19 cellular contexts compared by ENCODE assay signal in the genomic region with DNA sequence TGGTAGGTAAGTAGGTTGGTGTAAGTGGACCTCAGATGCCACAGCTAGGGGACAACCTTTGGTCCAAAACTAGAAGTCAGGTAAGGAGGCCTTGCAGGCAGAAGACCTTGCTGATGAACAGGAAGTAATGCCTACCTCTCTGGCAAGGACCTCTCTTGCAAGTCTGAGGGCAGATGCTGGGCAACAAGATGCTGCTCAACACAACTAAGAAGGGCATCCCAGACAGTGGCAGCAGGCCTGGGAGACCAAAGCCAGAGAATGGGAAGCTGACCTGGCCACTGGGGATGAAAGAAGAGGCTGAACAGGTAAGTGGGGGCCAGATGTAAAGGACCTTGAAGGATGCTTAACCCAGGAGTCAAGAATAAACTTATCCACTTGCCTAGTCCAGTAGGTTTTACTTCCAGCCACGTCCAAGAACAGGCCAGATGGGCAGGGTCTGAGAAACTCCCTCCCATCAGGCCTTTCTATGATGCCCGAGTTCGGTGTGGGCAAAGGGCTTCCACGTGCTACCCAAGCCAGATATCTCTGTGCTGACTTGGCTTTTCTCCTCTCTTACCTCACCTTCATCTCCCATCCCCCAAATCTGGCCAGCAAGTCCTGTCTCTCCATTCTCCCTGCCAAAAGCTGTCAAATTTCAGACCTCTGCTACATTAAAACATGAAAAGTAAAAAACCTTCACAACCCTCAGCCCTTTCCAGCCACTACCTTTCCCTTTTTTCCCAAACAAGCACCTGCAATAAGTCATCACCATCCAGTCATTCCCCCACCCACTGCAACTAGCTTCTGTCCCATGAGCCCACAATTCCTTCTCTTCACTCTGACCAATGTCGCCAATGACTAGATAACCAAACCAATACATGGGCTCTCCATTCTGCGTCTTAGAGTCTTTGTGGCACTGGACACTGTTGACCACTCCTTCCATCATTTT. TPM values are rescaled to one million over a fixed set of nuclear protein-coding genes. Genes with fewer than 3 reads are reported as not detected.
A peak's percentile ranks its signal among the peaks of the same experiment; 100 is the strongest.
DNase-seq lines count a peak whose midpoint lies in the region; ATAC-seq and TF ChIP-seq lines count a peak whose summit lies in the region.
"Had no signal": no experiment of that assay in that cellular context is flagged by ENCODE, and none has a peak within 500 bp of the region (broad histone marks: within the 10 kb centered on the region; RNA-seq: fewer than 3 reads in every experiment).

No MANE protein-coding gene starts in this region.

- H3K4me3 ChIP-seq in heart right ventricle (no peak overlapping the region), left ventricle myocardium inferior (no peak overlapping the region), liver (ENCODE audit: low read depth in 1 of 3, low read length in 3 of 3) (no peak overlapping the region), OCI-LY7 (ENCODE audit: low read depth, low read length, poor library complexity, severe bottlenecking) (no peak overlapping the region)
- H3K4me3 ChIP-seq: SJCRH30, suprapubic skin had no signal

- H3K4me3 Mint-ChIP-seq in activated CD8-positive, alpha-beta T cell treated with anti-CD3 and anti-CD28 coated beads, Interleukin-2, amount 10 ng/mL, durations not matched to agents 7 days and 5 days = no peak overlapping the region

- H3K36me3 ChIP-seq in heart right ventricle (peaks cover 0 to 63% (median 40%) of the 10 kb centered on the region in 9 donors), left ventricle myocardium inferior (peaks cover 45% of the 10 kb centered on the region), liver (ENCODE audit: control insufficient read depth in 4 of 4, insufficient read depth in 3 of 4, low read depth in 1 of 4, low read length in 3 of 4) (peaks cover 14 to 31% (median 24%) of the 10 kb centered on the region in 4 donors), OCI-LY7 (ENCODE audit: insufficient read depth, low read length) (peaks cover 79% of the 10 kb centered on the region)

- no peaks in the 10 kb centered on the region for H3K27me3 ChIP-seq in heart right ventricle
- H3K27me3 ChIP-seq in left ventricle myocardium inferior (ENCODE audit: low read depth) = no peaks in the 10 kb centered on the region
- no peaks in the 10 kb centered on the region for H3K27me3 ChIP-seq in liver (ENCODE audit: control insufficient read depth in 4 of 4, insufficient read depth in 4 of 4, low read length in 3 of 4)
- H3K27me3 ChIP-seq: SJCRH30, suprapubic skin had no signal

- H3K27ac ChIP-seq in heart right ventricle (no peak overlapping the region), left ventricle myocardium inferior (replicated peaks) (no peak overlapping the region), liver (ENCODE audit: low read depth in 1 of 2, low read length in 2 of 2) (peak overlapping the region; percentile 53 to 72), OCI-LY7 (ENCODE audit: low read depth, low read length, poor library complexity, severe bottlenecking) (no peak overlapping the region)
- H3K27ac ChIP-seq: HL-60, SJCRH30, suprapubic skin had no signal

- TF ChIP-seq RAD21 in liver (IDR thresholded peaks at IDR 0.05) = no peak

- TF ChIP-seq CTCF in heart right ventricle (IDR thresholded peaks at IDR 0.05) = no peak
- no peak for TF ChIP-seq CTCF in left ventricle myocardium inferior (IDR thresholded peaks at IDR 0.05; ENCODE audit: borderline replicate concordance)
- no peak for TF ChIP-seq CTCF in liver (IDR thresholded peaks at IDR 0.05; ENCODE audit: low read depth, low read length, missing input control)
- no peak for TF ChIP-seq CTCF in OCI-LY7 (conservative IDR thresholded peaks at IDR 0.05; ENCODE audit: low read length)

- BruUV-seq in OCI-LY7 (replicated peaks; lab: Mats Ljungman, UMichigan) = no TSS peak

- H3K4me1 ChIP-seq in heart right ventricle (peaks cover 0 to 3% (median 0%) of the 10 kb centered on the region in 9 donors), left ventricle myocardium inferior (peaks cover 12% of the 10 kb centered on the region), liver (ENCODE audit: control insufficient read depth in 4 of 4, insufficient read depth in 4 of 4, low read length in 3 of 4) (peaks cover 0 to 13% (median 4%) of the 10 kb centered on the region in 4 donors), OCI-LY7 (ENCODE audit: insufficient read depth, low read length, poor library complexity, severe bottlenecking) (no peaks in the 10 kb centered on the region)
- H3K4me1 ChIP-seq: suprapubic skin had no signal

- H3K27ac Mint-ChIP-seq in activated CD8-positive, alpha-beta T cell treated with anti-CD3 and anti-CD28 coated beads, Interleukin-2, amount 10 ng/mL, durations not matched to agents 7 days and 5 days = peak overlapping the region; percentile 3

- DNase-seq in heart right ventricle (no peak), left ventricle myocardium inferior (no peak), NCI-H2029 (lab: John Stamatoyannopoulos, UW) (no peak), OCI-LY7 (ENCODE audit: low spot score) (no peak)
- peak; percentile 19 for DNase-seq in activated CD8-positive, alpha-beta T cell treated with anti-CD3 and anti-CD28 coated beads, Interleukin-2, amount 10 ng/mL, durations not matched to agents 7 days and 5 days
- DNase-seq: activated CD4-positive, CD25-positive, alpha-beta regulatory T cell treated with anti-CD3 and anti-CD28 coated beads, Interleukin-2, amount 50 U/mL, for 72 hours; AML-193; amniotic stem cell; cerebellar nuclear complex; NCI-H1930; NCI-H446; posterior cingulate gyrus; SJCRH30; small intestine; stimulated activated CD4-positive, alpha-beta T cell treated with anti-CD3 and anti-CD28 coated beads, Interleukin-4, amount 100 ng/mL, for 24 hours had no signal

- no peaks in the 10 kb centered on the region for H3K9me2 ChIP-seq in OCI-LY7 (ENCODE audit: insufficient read depth, low read length)

- H3K9ac ChIP-seq in liver (ENCODE audit: low read depth in 1 of 2, low read length in 2 of 2) = no peak overlapping the region

- no peaks in the 10 kb centered on the region for H4K20me1 ChIP-seq in OCI-LY7 (ENCODE audit: insufficient read depth, low read length)

- peak in 6 of 8 donors; percentile 17 to 49 (median 30) for ATAC-seq in heart right ventricle
- no peak for ATAC-seq in activated CD8-positive, alpha-beta T cell treated with anti-CD3 and anti-CD28 coated beads, Interleukin-2, amount 10 ng/mL, durations not matched to agents 7 days and 5 days
- ATAC-seq in HG02571 (IDR thresholded peaks at IDR 0.05; ENCODE audit: unreplicated experiment) = no peak

- CTCF ChIA-PET in activated CD8-positive, alpha-beta T cell treated with anti-CD3 and anti-CD28 coated beads, Interleukin-2, amount 10 ng/mL, durations not matched to agents 7 days and 5 days (lab: Charles Lee) = interaction anchor here (1.0 to 3.0 kb wide), 2 partner anchors 9 to 134 kb away, joined by 4 to 18 read pairs; no protein-coding TSS in a partner anchor
- CTCF ChIA-PET in OCI-LY7 (lab: Charles Lee; ENCODE audit: unreplicated experiment) = no interaction called here

- intact Hi-C loops in heart right ventricle (cut with DNase I) = no loop called here
- intact Hi-C loops in left ventricle myocardium inferior (cut with micrococcal nuclease) = no loop called here
- intact Hi-C loops in OCI-LY7 (cut with micrococcal nuclease; ENCODE audit: unreplicated experiment) = no loop called here

- peaks cover 12% of the 10 kb centered on the region for H3K4me1 Mint-ChIP-seq in activated CD8-positive, alpha-beta T cell treated with anti-CD3 and anti-CD28 coated beads, Interleukin-2, amount 10 ng/mL, durations not matched to agents 7 days and 5 days (ENCODE audit: low read depth)

- WGBS in heart right ventricle, 2 donors = 67 to 82% methylated on average over 6 of the region's 6 CpGs
- WGBS in liver = 58% methylated on average over 6 of the region's 6 CpGs

- H3K36me3 Mint-ChIP-seq in activated CD8-positive, alpha-beta T cell treated with anti-CD3 and anti-CD28 coated beads, Interleukin-2, amount 10 ng/mL, durations not matched to agents 7 days and 5 days (ENCODE audit: low read depth) = peaks cover 68% of the 10 kb centered on the region

- no peaks in the 10 kb centered on the region for H3K9me3 Mint-ChIP-seq in activated CD8-positive, alpha-beta T cell treated with anti-CD3 and anti-CD28 coated beads, Interleukin-2, amount 10 ng/mL, durations not matched to agents 7 days and 5 days (ENCODE audit: insufficient read depth)

- H3K9me3 ChIP-seq in heart right ventricle (no peaks in the 10 kb centered on the region), left ventricle myocardium inferior (replicated peaks) (no peaks in the 10 kb centered on the region), liver (ENCODE audit: control insufficient read depth in 4 of 4, low read length in 3 of 4) (no peaks in the 10 kb centered on the region), OCI-LY7 (ENCODE audit: low read length) (no peaks in the 10 kb centered on the region)
- H3K9me3 ChIP-seq: suprapubic skin had no signal

- no peaks in the 10 kb centered on the region for H3K79me2 ChIP-seq in OCI-LY7 (ENCODE audit: insufficient read depth, low read depth, low read length)

- no peak overlapping the region for H2AFZ ChIP-seq in OCI-LY7 (ENCODE audit: low read length)

- H3K4me2 ChIP-seq in OCI-LY7 (ENCODE audit: low read length) = no peak overlapping the region

- no peaks in the 10 kb centered on the region for H3K27me3 Mint-ChIP-seq in activated CD8-positive, alpha-beta T cell treated with anti-CD3 and anti-CD28 coated beads, Interleukin-2, amount 10 ng/mL, durations not matched to agents 7 days and 5 days (ENCODE audit: low read depth)

- POLR2A ChIA-PET in activated CD8-positive, alpha-beta T cell treated with anti-CD3 and anti-CD28 coated beads, Interleukin-2, amount 10 ng/mL, durations not matched to agents 7 days and 5 days (lab: Charles Lee) = no interaction called here
- POLR2A ChIA-PET in OCI-LY7 (lab: Charles Lee) = interaction anchor here (1.4 kb wide), 1 partner anchor 22 kb away, joined by 5 read pairs; no protein-coding TSS in a partner anchor

TF ChIP-seq in liver, 16 proteins besides CTCF, POLR2A, EP300 and RAD21:
- TF ChIP-seq HNF4A (conservative IDR thresholded peaks at IDR 0.05) (peak in 1 of 2 donors; percentile 60), RXRA (IDR thresholded peaks at IDR 0.05) (peak in 1 of 2 donors; percentile 35), JUND (IDR thresholded peaks at IDR 0.05) (peak in 1 of 2 donors; percentile 23), FOXA1 (IDR thresholded peaks at IDR 0.05) (no peak), SP1 (IDR thresholded peaks at IDR 0.05) (peak; percentile 14)

RNA-seq across cellular contexts. Expression of a gene that starts 11.5 kb away (rescaled TPM):
- total RNA-seq in heart right ventricle (10 to 100 TPM; 36.6 to 63.6 (median 47.9) TPM), left ventricle myocardium inferior (46.1 TPM), liver (10 to 100 TPM; 25.8 to 30.4 TPM), OCI-LY7 (2022) (121 TPM in 2 replicates)
- polyA plus RNA-seq in heart right ventricle (10 to 100 TPM; 38.8 to 81.7 TPM), liver (1 to 10 TPM; 2.0 to 6.3 TPM)
- total RNA-seq in activated CD8-positive, alpha-beta T cell treated with anti-CD3 and anti-CD28 coated beads, Interleukin-2, amount 10 ng/mL, durations not matched to agents 7 days and 5 days = 100 to 1,000 TPM; 395 to 406 TPM
- 92.6 and 103 TPM in 2 replicates for total RNA-seq in OCI-LY7 (2014; rRNA removed; shearing (Covaris generic))

Comparison
In these comparisons a context has a peak if more than half of its experiments do, and no peak if none do; other contexts are left out.
1. ATAC-seq: peak in heart right ventricle (6 of 8); none in activated CD8-positive, alpha-beta T cell treated with anti-CD3 and anti-CD28 coated beads, Interleukin-2, amount 10 ng/mL, durations not matched to agents 7 days and 5 days (single experiment) and HG02571 (single experiment).
2. H3K27ac ChIP-seq: peak in liver (2 of 2); none in heart right ventricle (0 of 10), left ventricle myocardium inferior (single experiment) and OCI-LY7 (single experiment).